Comparison of ENCODE assay signal across 8 cellular contexts in genomic region chr1:183942933-183943693, GRCh38.
A peak's percentile ranks its signal among the peaks of the same experiment; 100 is the strongest.
DNase-seq lines count a peak whose midpoint lies in the region; ATAC-seq and TF ChIP-seq lines count a peak whose summit lies in the region.

No MANE protein-coding gene starts in this region.

- intact Hi-C loops in naive thymus-derived CD4-positive, alpha-beta T cell (cut with micrococcal nuclease) = no loop called here
- intact Hi-C loops in thyroid gland (cut with DNase I) = no loop called here
- intact Hi-C loops in activated CD4-positive, alpha-beta memory T cell treated with anti-CD3 and anti-CD28 coated beads for 36 hours (cut with micrococcal nuclease) = no loop called here

- H3K4me3 Mint-ChIP-seq in naive thymus-derived CD4-positive, alpha-beta T cell = no peak overlapping the region
- no peak overlapping the region for H3K4me3 Mint-ChIP-seq in natural killer cell treated with Interleukin-12 subunit alpha and Interleukin-12 subunit beta and Interleukin-15 and Interleukin-18, amount 100 ng/mL, for 72 hours
- H3K4me3 Mint-ChIP-seq in activated CD4-positive, alpha-beta memory T cell treated with anti-CD3 and anti-CD28 coated beads for 36 hours = no peak overlapping the region

- H3K9me3 Mint-ChIP-seq in naive thymus-derived CD4-positive, alpha-beta T cell = peaks cover 0 to 4% (median 0%) of the 10 kb centered on the region in 11 donors
- no peaks in the 10 kb centered on the region for H3K9me3 Mint-ChIP-seq in natural killer cell treated with Interleukin-12 subunit alpha and Interleukin-12 subunit beta and Interleukin-15 and Interleukin-18, amount 100 ng/mL, for 72 hours
- H3K9me3 Mint-ChIP-seq in activated CD4-positive, alpha-beta memory T cell treated with anti-CD3 and anti-CD28 coated beads for 36 hours = no peaks in the 10 kb centered on the region

- WGBS in thyroid gland, 2 donors = 59 to 71% methylated on average over 5 of the region's 5 CpGs

- H3K4me3 ChIP-seq in RWPE2 (ENCODE audit: severe bottlenecking) = no peak overlapping the region
- H3K4me3 ChIP-seq in naive thymus-derived CD4-positive, alpha-beta T cell (ENCODE audit: low read length) = no peak overlapping the region
- no peak overlapping the region for H3K4me3 ChIP-seq in thyroid gland (replicated peaks in 1 of 3)

- H3K4me1 ChIP-seq in RWPE2 (ENCODE audit: insufficient read depth, poor library complexity, severe bottlenecking) (no peaks in the 10 kb centered on the region), thyroid gland (no peaks in the 10 kb centered on the region)
- no peaks in the 10 kb centered on the region for H3K4me1 ChIP-seq in naive thymus-derived CD4-positive, alpha-beta T cell (ENCODE audit: control insufficient read depth in 2 of 2, insufficient read depth in 2 of 2, low read length in 2 of 2)

- CTCF ChIA-PET in naive thymus-derived CD4-positive, alpha-beta T cell (lab: Charles Lee) = interaction anchor here (0.6 to 1.3 kb wide), 2 partner anchors 29 to 36 kb away, joined by 3 to 4 read pairs; no protein-coding TSS in a partner anchor
- CTCF ChIA-PET in activated CD4-positive, alpha-beta memory T cell treated with anti-CD3 and anti-CD28 coated beads for 36 hours (lab: Charles Lee) = interaction anchor here (1.8 kb wide), 1 partner anchor 27 kb away, joined by 7 read pairs; no protein-coding TSS in a partner anchor

- peaks cover 0 to 9% (median 0%) of the 10 kb centered on the region in 5 donors for H3K27me3 Mint-ChIP-seq in naive thymus-derived CD4-positive, alpha-beta T cell
- no peaks in the 10 kb centered on the region for H3K27me3 Mint-ChIP-seq in natural killer cell treated with Interleukin-12 subunit alpha and Interleukin-12 subunit beta and Interleukin-15 and Interleukin-18, amount 100 ng/mL, for 72 hours
- H3K27me3 Mint-ChIP-seq in activated CD4-positive, alpha-beta memory T cell treated with anti-CD3 and anti-CD28 coated beads for 36 hours = no peaks in the 10 kb centered on the region

- no peaks in the 10 kb centered on the region for H3K36me3 ChIP-seq in RWPE2 (ENCODE audit: low read depth)
- no peaks in the 10 kb centered on the region for H3K36me3 ChIP-seq in naive thymus-derived CD4-positive, alpha-beta T cell (ENCODE audit: control insufficient read depth in 2 of 3, insufficient read depth in 3 of 3, low read length in 3 of 3)
- peaks cover 0 to 3% of the 10 kb centered on the region in 2 donors for H3K36me3 ChIP-seq in thyroid gland

- POLR2A ChIA-PET in naive thymus-derived CD4-positive, alpha-beta T cell (lab: Charles Lee) = no interaction called here
- POLR2A ChIA-PET in activated CD4-positive, alpha-beta memory T cell treated with anti-CD3 and anti-CD28 coated beads for 36 hours (lab: Charles Lee) = no interaction called here

- H3K27ac Mint-ChIP-seq in naive thymus-derived CD4-positive, alpha-beta T cell = peak overlapping the region in 2 of 9 donors; percentile 32 to 57
- no peak overlapping the region for H3K27ac Mint-ChIP-seq in natural killer cell treated with Interleukin-12 subunit alpha and Interleukin-12 subunit beta and Interleukin-15 and Interleukin-18, amount 100 ng/mL, for 72 hours
- H3K27ac Mint-ChIP-seq in activated CD4-positive, alpha-beta memory T cell treated with anti-CD3 and anti-CD28 coated beads for 36 hours = no peak overlapping the region

- no peak for TF ChIP-seq POLR2A in thyroid gland (IDR thresholded peaks at IDR 0.05)

- H3K9me3 ChIP-seq in RWPE2 (ENCODE audit: severe bottlenecking) (no peaks in the 10 kb centered on the region), thyroid gland (no peaks in the 10 kb centered on the region)
- H3K9me3 ChIP-seq in naive thymus-derived CD4-positive, alpha-beta T cell (ENCODE audit: control insufficient read depth in 2 of 3, low read length in 3 of 3) = no peaks in the 10 kb centered on the region

- TF ChIP-seq CTCF in RWPE2 (IDR thresholded peaks at IDR 0.05; ENCODE audit: poor library complexity, severe bottlenecking) (no peak), thyroid gland (IDR thresholded peaks at IDR 0.05) (no peak)

- DNase-seq in RWPE2 (ENCODE audit: low spot score) = no peak
- peak; percentile 97 for DNase-seq in fibroblast of the conjunctiva (ENCODE audit: low read depth)
- no peak for DNase-seq in naive thymus-derived CD4-positive, alpha-beta T cell
- no peak for DNase-seq in thyroid gland
- DNase-seq in natural killer cell treated with Interleukin-12 subunit alpha and Interleukin-12 subunit beta and Interleukin-15 and Interleukin-18, amount 100 ng/mL, for 72 hours (ENCODE audit: low spot score) = no peak
- no peak for DNase-seq in activated CD4-positive, alpha-beta memory T cell treated with anti-CD3 and anti-CD28 coated beads for 36 hours

- H3K36me3 Mint-ChIP-seq in naive thymus-derived CD4-positive, alpha-beta T cell = peaks cover 0 to 2% (median 0%) of the 10 kb centered on the region in 5 donors
- peaks cover 4% of the 10 kb centered on the region for H3K36me3 Mint-ChIP-seq in natural killer cell treated with Interleukin-12 subunit alpha and Interleukin-12 subunit beta and Interleukin-15 and Interleukin-18, amount 100 ng/mL, for 72 hours
- no peaks in the 10 kb centered on the region for H3K36me3 Mint-ChIP-seq in activated CD4-positive, alpha-beta memory T cell treated with anti-CD3 and anti-CD28 coated beads for 36 hours

- no peaks in the 10 kb centered on the region for H3K27me3 ChIP-seq in RWPE2 (ENCODE audit: insufficient read depth, poor library complexity, severe bottlenecking)
- no peaks in the 10 kb centered on the region for H3K27me3 ChIP-seq in naive thymus-derived CD4-positive, alpha-beta T cell (ENCODE audit: control insufficient read depth in 2 of 2, insufficient read depth in 2 of 2, low read length in 2 of 2)
- H3K27me3 ChIP-seq in thyroid gland = no peaks in the 10 kb centered on the region

- ATAC-seq in GM18909 (IDR thresholded peaks at IDR 0.05; ENCODE audit: poor library complexity, unreplicated experiment) (peak; percentile 91), HG03457 (IDR thresholded peaks at IDR 0.05; ENCODE audit: unreplicated experiment) (peak; percentile 94), RWPE2 (ENCODE audit: low read depth) (peak; percentile 93)
- no peak for ATAC-seq in naive thymus-derived CD4-positive, alpha-beta T cell
- ATAC-seq in natural killer cell treated with Interleukin-12 subunit alpha and Interleukin-12 subunit beta and Interleukin-15 and Interleukin-18, amount 100 ng/mL, for 72 hours = no peak

- H3K4me1 Mint-ChIP-seq in naive thymus-derived CD4-positive, alpha-beta T cell = peaks cover 0 to 7% (median 0%) of the 10 kb centered on the region in 7 donors
- H3K4me1 Mint-ChIP-seq in natural killer cell treated with Interleukin-12 subunit alpha and Interleukin-12 subunit beta and Interleukin-15 and Interleukin-18, amount 100 ng/mL, for 72 hours (ENCODE audit: low read depth in 2 of 2) = peaks cover 8 to 9% of the 10 kb centered on the region in 2 donors
- no peaks in the 10 kb centered on the region for H3K4me1 Mint-ChIP-seq in activated CD4-positive, alpha-beta memory T cell treated with anti-CD3 and anti-CD28 coated beads for 36 hours (ENCODE audit: low read depth)

- H3K27ac ChIP-seq in RWPE2 (ENCODE audit: poor library complexity, severe bottlenecking) (no peak overlapping the region), thyroid gland (peak overlapping the region in 1 of 3 donors; percentile 2)
- H3K27ac ChIP-seq in naive thymus-derived CD4-positive, alpha-beta T cell (ENCODE audit: low read depth, low read length) = no peak overlapping the region

Comparison
In these comparisons a context has a peak if more than half of its experiments do, and no peak if none do; other contexts are left out.
1. ATAC-seq: peak in GM18909 (single experiment), HG03457 (single experiment) and RWPE2 (single experiment); none in naive thymus-derived CD4-positive, alpha-beta T cell (single experiment) and natural killer cell treated with Interleukin-12 subunit alpha and Interleukin-12 subunit beta and Interleukin-15 and Interleukin-18, amount 100 ng/mL, for 72 hours (0 of 2).